Comparison of ENCODE assay signal across 7 cellular contexts in genomic region chr10:128316327-128316726, GRCh38.
"Had no signal": no experiment of that assay in that cellular context is flagged by ENCODE, and none has a peak within 500 bp of the region (broad histone marks: within the 10 kb centered on the region; RNA-seq: fewer than 3 reads in every experiment).

No MANE protein-coding gene starts in this region.

- H3K27ac Mint-ChIP-seq: HFFc6 had no signal

- H3K9ac ChIP-seq: GM23248 had no signal

- DNase-seq: GM23248, GOT3, HFFc6, IMR-90 had no signal

- ATAC-seq: HCT116 had no signal

- H3K36me3 ChIP-seq: HAP-1 had no signal

- H3K4me3 Mint-ChIP-seq: HFFc6 had no signal

- H3K9me3 ChIP-seq: HAP-1 had no signal

- H3K27ac ChIP-seq: GM23248, HL-60 had no signal

- H3K4me3 ChIP-seq: GM23248, HAP-1 had no signal

- H3K4me1 ChIP-seq: HAP-1 had no signal
